Comparison of ENCODE assay signal across 8 cellular contexts in the genomic region with DNA sequence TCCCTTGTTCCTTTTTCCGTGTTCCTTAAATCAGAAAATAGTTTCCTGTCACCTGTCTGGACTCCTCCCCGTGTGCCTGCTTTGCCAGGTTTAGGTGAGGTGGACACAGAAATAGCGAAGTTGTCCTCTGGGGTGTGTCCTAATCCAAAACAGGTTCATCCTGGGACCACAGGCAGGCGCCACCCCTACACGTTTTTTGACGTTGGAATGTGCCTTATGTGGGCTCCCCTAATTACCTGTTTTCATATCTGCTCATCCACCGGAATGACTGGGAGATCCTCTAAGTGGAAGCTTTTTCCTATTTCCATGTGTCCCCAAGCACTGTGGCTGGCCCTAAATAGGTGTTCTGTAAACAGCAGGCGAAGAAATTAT. TPM values are rescaled to one million over a fixed set of nuclear protein-coding genes. Genes with fewer than 3 reads are reported as not detected.
DNase-seq lines count a peak whose midpoint lies in the region; ATAC-seq and TF ChIP-seq lines count a peak whose summit lies in the region.

No MANE protein-coding gene starts in this region.

- H3K4me3 ChIP-seq in SJCRH30 (peak overlapping the region; percentile 76), stomach smooth muscle (ENCODE audit: low read length in 2 of 2) (peak overlapping the region; percentile 46 to 75)

- H3K4me1 Mint-ChIP-seq in activated CD4-positive, alpha-beta T cell treated with anti-CD3 and anti-CD28 coated beads for 36 hours = peaks cover 14% of the 10 kb centered on the region
- H3K4me1 Mint-ChIP-seq in glutamatergic neuron (ENCODE audit: low read depth, unreplicated experiment) = peaks cover 3% of the 10 kb centered on the region

- no peaks in the 10 kb centered on the region for H3K36me3 Mint-ChIP-seq in activated CD4-positive, alpha-beta T cell treated with anti-CD3 and anti-CD28 coated beads for 36 hours (ENCODE audit: low read depth)
- peaks cover 30% of the 10 kb centered on the region for H3K36me3 Mint-ChIP-seq in glutamatergic neuron (ENCODE audit: unreplicated experiment)

- peaks cover 3% of the 10 kb centered on the region; the same call in 1 of the 2 replicates for H3K9me3 ChIP-seq in SJCRH30 (replicated peaks)
- H3K9me3 ChIP-seq in stomach smooth muscle (ENCODE audit: control insufficient read depth in 2 of 2, low read length in 2 of 2) = no peaks in the 10 kb centered on the region

- no peaks in the 10 kb centered on the region for H3K27me3 ChIP-seq in SJCRH30
- H3K27me3 ChIP-seq in stomach smooth muscle (ENCODE audit: control insufficient read depth in 1 of 2, insufficient read depth in 2 of 2, low read length in 2 of 2) = peaks cover 10 to 18% of the 10 kb centered on the region in 2 donors

- peak overlapping the region; percentile 67 for H3K4me3 Mint-ChIP-seq in activated CD4-positive, alpha-beta T cell treated with anti-CD3 and anti-CD28 coated beads for 36 hours
- peak overlapping the region; percentile 64 for H3K4me3 Mint-ChIP-seq in glutamatergic neuron (ENCODE audit: unreplicated experiment)

- intact Hi-C loops in activated CD4-positive, alpha-beta T cell treated with anti-CD3 and anti-CD28 coated beads for 36 hours (cut with DNase I, micrococcal nuclease) = loop anchor here (1.0 to 5.0 kb wide), 7 partner anchors 49 to 208 kb away; a partner anchor contains a TSS

- H3K36me3 ChIP-seq in SJCRH30 = no peaks in the 10 kb centered on the region
- H3K36me3 ChIP-seq in stomach smooth muscle (ENCODE audit: control insufficient read depth in 2 of 2, insufficient read depth in 2 of 2, low read length in 2 of 2) = no peaks in the 10 kb centered on the region

- H3K4me1 ChIP-seq in SJCRH30 (peaks cover 8% of the 10 kb centered on the region), stomach smooth muscle (ENCODE audit: control insufficient read depth, insufficient read depth, low read length) (peaks cover 20% of the 10 kb centered on the region)

- ATAC-seq in activated CD4-positive, alpha-beta T cell treated with anti-CD3 and anti-CD28 coated beads for 36 hours = peak; percentile 4

- peaks cover 76% of the 10 kb centered on the region for H3K27me3 Mint-ChIP-seq in activated CD4-positive, alpha-beta T cell treated with anti-CD3 and anti-CD28 coated beads for 36 hours
- peaks cover 6% of the 10 kb centered on the region for H3K27me3 Mint-ChIP-seq in glutamatergic neuron (ENCODE audit: unreplicated experiment)

- no peak for TF ChIP-seq CTCF in glutamatergic neuron (IDR thresholded peaks at IDR 0.05; ENCODE audit: partially characterized antibody, unreplicated experiment)

- no peak overlapping the region; the same call in 1 of the 2 replicates for H3K27ac ChIP-seq in SJCRH30
- H3K27ac ChIP-seq in stomach smooth muscle (ENCODE audit: low read length) = no peak overlapping the region

- CTCF ChIA-PET in activated CD4-positive, alpha-beta T cell treated with anti-CD3 and anti-CD28 coated beads for 36 hours (lab: Charles Lee) = interaction anchor here (0.9 to 1.3 kb wide), 2 partner anchors 45 to 56 kb away, joined by 3 to 4 read pairs; a partner anchor contains a TSS

- POLR2A ChIA-PET in activated CD4-positive, alpha-beta T cell treated with anti-CD3 and anti-CD28 coated beads for 36 hours (lab: Charles Lee) = interaction anchor here (0.7 to 1.0 kb wide), 2 partner anchors 49 to 56 kb away, joined by 3 to 5 read pairs; a partner anchor contains a TSS

- DNase-seq in activated CD4-positive, alpha-beta T cell treated with anti-CD3 and anti-CD28 coated beads for 36 hours = no peak
- no peak for DNase-seq in activated CD4-positive, alpha-beta T cell treated with anti-CD3 and anti-CD28 coated beads, Interleukin-2, amount 50 U/mL, for 4 hours
- DNase-seq in SJCRH30 = no peak
- DNase-seq in glutamatergic neuron = no peak
- DNase-seq in SKM-1 treated with dmso at 0.1 percent for 144 hours (lab: John Stamatoyannopoulos, UW; ENCODE audit: unreplicated experiment) = no peak
- DNase-seq in activated CD4-positive, CD25-positive, alpha-beta regulatory T cell (lab: John Stamatoyannopoulos, UW) = no peak
- no peak for DNase-seq in NCI-H524 (lab: John Stamatoyannopoulos, UW)

- H3K9me3 Mint-ChIP-seq in activated CD4-positive, alpha-beta T cell treated with anti-CD3 and anti-CD28 coated beads for 36 hours (ENCODE audit: low read depth) = peaks cover 3% of the 10 kb centered on the region
- peaks cover 11% of the 10 kb centered on the region for H3K9me3 Mint-ChIP-seq in glutamatergic neuron (ENCODE audit: unreplicated experiment)

- H3K27ac Mint-ChIP-seq in activated CD4-positive, alpha-beta T cell treated with anti-CD3 and anti-CD28 coated beads for 36 hours = no peak overlapping the region
- peak overlapping the region; percentile 17 for H3K27ac Mint-ChIP-seq in glutamatergic neuron (ENCODE audit: unreplicated experiment)

- no peak overlapping the region for H3K9ac ChIP-seq in stomach smooth muscle (ENCODE audit: low read length in 2 of 2)

RNA-seq across cellular contexts. Expression of a gene that starts 49.0 kb away (rescaled TPM):
- total RNA-seq in activated CD4-positive, alpha-beta T cell treated with anti-CD3 and anti-CD28 coated beads for 36 hours = 1 to 10 TPM; 2.3 to 3.0 TPM
- total RNA-seq in SJCRH30 (2014; rRNA removed; shearing (Covaris generic)) = 2.8 and 3.1 TPM in 2 replicates
- 15.6 TPM for total RNA-seq in glutamatergic neuron (ENCODE audit: unreplicated experiment)

RNA-seq across cellular contexts. Expression of a gene that starts 55.7 kb away (rescaled TPM):
- 10 to 100 TPM; 79.8 to 97.5 TPM for total RNA-seq in activated CD4-positive, alpha-beta T cell treated with anti-CD3 and anti-CD28 coated beads for 36 hours
- total RNA-seq in SJCRH30 (2014; rRNA removed; shearing (Covaris generic)) = 153 and 197 TPM in 2 replicates
- total RNA-seq in glutamatergic neuron (ENCODE audit: unreplicated experiment) = 211 TPM
